8 cellular contexts compared by ENCODE assay signal in the genomic region with DNA sequence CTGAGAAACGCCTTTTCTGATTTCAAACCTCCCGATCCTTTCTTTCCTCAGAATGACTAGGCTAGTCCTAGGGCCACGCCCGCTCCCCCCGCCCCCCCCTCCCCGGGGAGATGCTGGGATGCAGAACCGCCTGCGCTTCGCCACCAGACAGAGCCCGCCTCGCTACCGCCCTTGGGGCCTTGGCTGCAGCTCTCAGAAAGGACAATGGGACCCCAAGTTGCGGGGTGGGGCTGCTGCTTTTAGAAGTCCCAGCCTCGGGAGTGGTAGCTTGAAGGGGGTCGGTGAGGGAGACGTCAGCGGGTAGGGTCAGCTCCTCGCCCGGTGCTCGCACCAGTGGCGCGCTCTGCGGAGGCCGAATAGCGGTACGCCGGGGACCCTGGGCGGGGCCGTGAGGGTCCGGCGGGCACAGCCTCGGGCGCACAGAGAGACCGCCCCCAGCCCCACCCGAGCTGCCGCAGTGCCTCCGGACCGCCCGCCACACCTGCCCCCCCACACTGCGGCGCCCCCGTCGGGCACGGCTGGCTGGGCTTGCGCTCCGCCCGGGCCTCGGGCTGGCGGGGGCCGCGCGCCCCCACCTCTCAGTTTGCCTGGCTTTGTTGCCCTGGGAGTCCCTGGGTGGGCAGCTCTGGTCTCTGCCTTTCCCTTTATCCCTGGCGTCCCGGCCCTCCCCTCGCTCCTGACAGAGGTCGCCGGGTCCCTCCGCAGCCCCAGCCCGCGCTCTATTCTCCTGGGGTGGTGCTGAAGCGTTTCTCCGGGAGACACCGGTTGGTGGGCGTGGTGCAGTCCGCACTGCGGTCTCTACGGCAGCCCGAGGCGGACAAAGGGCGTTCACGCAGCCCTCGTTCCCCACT. TPM values are rescaled to one million over a fixed set of nuclear protein-coding genes. Genes with fewer than 3 reads are reported as not detected.
DNase-seq lines count a peak whose midpoint lies in the region; ATAC-seq and TF ChIP-seq lines count a peak whose summit lies in the region.

No MANE protein-coding gene starts in this region.

- H3K27ac ChIP-seq in naive thymus-derived CD4-positive, alpha-beta T cell (ENCODE audit: low read depth, low read length): no peak overlapping the region
- no peak overlapping the region for H3K27ac ChIP-seq in CD8-positive, alpha-beta T cell (ENCODE audit: low read depth, low read length)

- ATAC-seq in WTC11 (peak; percentile 44), HG03469 (IDR thresholded peaks at IDR 0.05; ENCODE audit: unreplicated experiment) (no peak)
- no peak for ATAC-seq in naive thymus-derived CD4-positive, alpha-beta T cell
- ATAC-seq in CD8-positive, alpha-beta T cell: no peak

- peaks cover 7% of the 10 kb centered on the region for H3K4me1 Mint-ChIP-seq in activated naive CD4-positive, alpha-beta T cell treated with anti-CD3 and anti-CD28 coated beads for 36 hours (ENCODE audit: low read depth)
- H3K4me1 Mint-ChIP-seq in WTC11: peaks cover 42% of the 10 kb centered on the region
- H3K4me1 Mint-ChIP-seq in naive thymus-derived CD4-positive, alpha-beta T cell: peaks cover 3 to 16% (median 10%) of the 10 kb centered on the region in 7 donors
- H3K4me1 Mint-ChIP-seq in CD8-positive, alpha-beta T cell (ENCODE audit: low read depth): peaks cover 13% of the 10 kb centered on the region

- peak overlapping the region; percentile 93 for H3K4me3 ChIP-seq in foreskin fibroblast (ENCODE audit: low read depth in 1 of 2, low read length in 2 of 2)
- no peak overlapping the region for H3K4me3 ChIP-seq in naive thymus-derived CD4-positive, alpha-beta T cell (ENCODE audit: low read length)
- H3K4me3 ChIP-seq in CD8-positive, alpha-beta T cell (ENCODE audit: low read depth, low read length): no peak overlapping the region

- H3K27ac Mint-ChIP-seq in activated naive CD4-positive, alpha-beta T cell treated with anti-CD3 and anti-CD28 coated beads for 36 hours: no peak overlapping the region
- H3K27ac Mint-ChIP-seq in WTC11: peak overlapping the region; percentile 82
- H3K27ac Mint-ChIP-seq in naive thymus-derived CD4-positive, alpha-beta T cell: no peak overlapping the region
- H3K27ac Mint-ChIP-seq in CD8-positive, alpha-beta T cell: no peak overlapping the region

- no peaks in the 10 kb centered on the region for H3K36me3 ChIP-seq in naive thymus-derived CD4-positive, alpha-beta T cell (ENCODE audit: control insufficient read depth in 2 of 3, insufficient read depth in 3 of 3, low read length in 3 of 3)
- H3K36me3 ChIP-seq in CD8-positive, alpha-beta T cell (ENCODE audit: insufficient read depth, low read length): no peaks in the 10 kb centered on the region

- peak overlapping the region; percentile 59 for H3K4me3 Mint-ChIP-seq in activated naive CD4-positive, alpha-beta T cell treated with anti-CD3 and anti-CD28 coated beads for 36 hours
- peak overlapping the region; percentile 93 for H3K4me3 Mint-ChIP-seq in WTC11
- H3K4me3 Mint-ChIP-seq in naive thymus-derived CD4-positive, alpha-beta T cell: peak overlapping the region; percentile 13 to 70 (median 40)
- no peak overlapping the region for H3K4me3 Mint-ChIP-seq in CD8-positive, alpha-beta T cell

- TF ChIP-seq CTCF in WTC11 (IDR thresholded peaks at IDR 0.05) (no peak), foreskin fibroblast (IDR thresholded peaks at IDR 0.05; ENCODE audit: low read depth, low read length) (no peak)
- TF ChIP-seq CTCF in CD8-positive, alpha-beta T cell (IDR thresholded peaks at IDR 0.05): no peak

- no peaks in the 10 kb centered on the region for H3K36me3 Mint-ChIP-seq in activated naive CD4-positive, alpha-beta T cell treated with anti-CD3 and anti-CD28 coated beads for 36 hours (ENCODE audit: low read depth)
- no peaks in the 10 kb centered on the region for H3K36me3 Mint-ChIP-seq in WTC11
- H3K36me3 Mint-ChIP-seq in naive thymus-derived CD4-positive, alpha-beta T cell: no peaks in the 10 kb centered on the region
- no peaks in the 10 kb centered on the region for H3K36me3 Mint-ChIP-seq in CD8-positive, alpha-beta T cell

- H3K9me3 ChIP-seq in naive thymus-derived CD4-positive, alpha-beta T cell (ENCODE audit: control insufficient read depth in 2 of 3, low read length in 3 of 3): no peaks in the 10 kb centered on the region
- H3K9me3 ChIP-seq in CD8-positive, alpha-beta T cell (ENCODE audit: low read length): no peaks in the 10 kb centered on the region

- peak; percentile 13 for DNase-seq in activated naive CD4-positive, alpha-beta T cell treated with anti-CD3 and anti-CD28 coated beads for 36 hours
- DNase-seq in activated naive CD4-positive, alpha-beta T cell treated with anti-CD3 and anti-CD28 coated beads, Interleukin-2, amount 50 U/mL, for 16 hours: no peak
- DNase-seq in NCI-H1048 (lab: John Stamatoyannopoulos, UW) (peak; percentile 28), WTC11 (ENCODE audit: low spot score) (peak; percentile 85), foreskin fibroblast (peak; percentile 62 to 90)
- DNase-seq in naive thymus-derived CD4-positive, alpha-beta T cell: no peak
- DNase-seq in CD8-positive, alpha-beta T cell: no peak

- no peaks in the 10 kb centered on the region for H3K4me1 ChIP-seq in naive thymus-derived CD4-positive, alpha-beta T cell (ENCODE audit: control insufficient read depth in 2 of 2, insufficient read depth in 2 of 2, low read length in 2 of 2)
- peaks cover 4% of the 10 kb centered on the region for H3K4me1 ChIP-seq in CD8-positive, alpha-beta T cell (ENCODE audit: insufficient read depth, low read length)

- H3K27me3 Mint-ChIP-seq in activated naive CD4-positive, alpha-beta T cell treated with anti-CD3 and anti-CD28 coated beads for 36 hours (ENCODE audit: low read depth): peaks cover 52% of the 10 kb centered on the region
- no peaks in the 10 kb centered on the region for H3K27me3 Mint-ChIP-seq in WTC11 (ENCODE audit: low read depth)
- H3K27me3 Mint-ChIP-seq in naive thymus-derived CD4-positive, alpha-beta T cell: peaks cover 54 to 79% (median 62%) of the 10 kb centered on the region in 5 donors
- peaks cover 44% of the 10 kb centered on the region for H3K27me3 Mint-ChIP-seq in CD8-positive, alpha-beta T cell (ENCODE audit: low read depth)

- peaks cover 0 to 3% of the 10 kb centered on the region in 2 donors for H3K27me3 ChIP-seq in naive thymus-derived CD4-positive, alpha-beta T cell (ENCODE audit: control insufficient read depth in 2 of 2, insufficient read depth in 2 of 2, low read length in 2 of 2)
- H3K27me3 ChIP-seq in CD8-positive, alpha-beta T cell (ENCODE audit: insufficient read depth, low read length): peaks cover 3% of the 10 kb centered on the region

- H3K9me3 Mint-ChIP-seq in activated naive CD4-positive, alpha-beta T cell treated with anti-CD3 and anti-CD28 coated beads for 36 hours: no peaks in the 10 kb centered on the region
- H3K9me3 Mint-ChIP-seq in WTC11: peaks cover 8% of the 10 kb centered on the region
- H3K9me3 Mint-ChIP-seq in naive thymus-derived CD4-positive, alpha-beta T cell: no peaks in the 10 kb centered on the region
- no peaks in the 10 kb centered on the region for H3K9me3 Mint-ChIP-seq in CD8-positive, alpha-beta T cell

- intact Hi-C loops in activated naive CD4-positive, alpha-beta T cell treated with anti-CD3 and anti-CD28 coated beads for 36 hours (cut with micrococcal nuclease): no loop called here
- intact Hi-C loops in naive thymus-derived CD4-positive, alpha-beta T cell (cut with micrococcal nuclease): no loop called here
- intact Hi-C loops in CD8-positive, alpha-beta T cell (cut with DNase I, micrococcal nuclease): no loop called here

- POLR2A ChIA-PET in WTC11 (lab: Charles Lee): interaction anchor here (0.7 to 1.7 kb wide), 6 partner anchors 12 to 42 kb away, joined by 3 to 7 read pairs (median 4); no protein-coding TSS in a partner anchor
- POLR2A ChIA-PET in naive thymus-derived CD4-positive, alpha-beta T cell (lab: Charles Lee): no interaction called here
- POLR2A ChIA-PET in CD8-positive, alpha-beta T cell (lab: Charles Lee): no interaction called here

- CTCF ChIA-PET in activated naive CD4-positive, alpha-beta T cell treated with anti-CD3 and anti-CD28 coated beads for 36 hours (lab: Charles Lee): interaction anchor here (0.6 kb wide), 1 partner anchor 90 kb away, joined by 3 read pairs; no protein-coding TSS in a partner anchor
- CTCF ChIA-PET in WTC11 (lab: Charles Lee): interaction anchor here (1.1 to 1.2 kb wide), 2 partner anchors 153 to 325 kb away, joined by 3 to 7 read pairs; no protein-coding TSS in a partner anchor
- CTCF ChIA-PET in naive thymus-derived CD4-positive, alpha-beta T cell (lab: Charles Lee): no interaction called here
- CTCF ChIA-PET in CD8-positive, alpha-beta T cell (lab: Charles Lee): no interaction called here

TF ChIP-seq in WTC11, 78 proteins besides CTCF, POLR2A, EP300 and RAD21 (continues in another document):
- TF ChIP-seq, protein P1, sequence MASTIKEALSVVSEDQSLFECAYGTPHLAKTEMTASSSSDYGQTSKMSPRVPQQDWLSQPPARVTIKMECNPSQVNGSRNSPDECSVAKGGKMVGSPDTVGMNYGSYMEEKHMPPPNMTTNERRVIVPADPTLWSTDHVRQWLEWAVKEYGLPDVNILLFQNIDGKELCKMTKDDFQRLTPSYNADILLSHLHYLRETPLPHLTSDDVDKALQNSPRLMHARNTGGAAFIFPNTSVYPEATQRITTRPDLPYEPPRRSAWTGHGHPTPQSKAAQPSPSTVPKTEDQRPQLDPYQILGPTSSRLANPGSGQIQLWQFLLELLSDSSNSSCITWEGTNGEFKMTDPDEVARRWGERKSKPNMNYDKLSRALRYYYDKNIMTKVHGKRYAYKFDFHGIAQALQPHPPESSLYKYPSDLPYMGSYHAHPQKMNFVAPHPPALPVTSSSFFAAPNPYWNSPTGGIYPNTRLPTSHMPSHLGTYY (CRISPR knock-in tag; IDR thresholded peaks at IDR 0.05): no peak
- TF ChIP-seq ZNF219 (CRISPR knock-in tag; IDR thresholded peaks at IDR 0.05; ENCODE audit: borderline replicate concordance): 0 out of 2 replicates have a peak, but pooled peaks have one; percentile 28
- 0 out of 2 replicates have a peak, but pooled peaks have one; percentile 26 for TF ChIP-seq CREM (CRISPR knock-in tag; IDR thresholded peaks at IDR 0.05)
- TF ChIP-seq FOXK1 (CRISPR knock-in tag; IDR thresholded peaks at IDR 0.05): 0 out of 2 replicates have a peak, but pooled peaks have one; percentile 26
- TF ChIP-seq SP1 (CRISPR knock-in tag; conservative IDR thresholded peaks at IDR 0.05): peak; percentile 77

RNA-seq across cellular contexts. Expression of gene MAP1B, which starts 1.1 kb away (rescaled TPM):
- under 1 TPM; 0.14 to 0.32 TPM for total RNA-seq in activated naive CD4-positive, alpha-beta T cell treated with anti-CD3 and anti-CD28 coated beads for 36 hours
- total RNA-seq in WTC11 (2021): 65.4 to 95.0 TPM (median 65.7 TPM) in 3 replicates
- under 1 TPM in 1 of 5 experiments, not detected in 4; 0.10 TPM for total RNA-seq in naive thymus-derived CD4-positive, alpha-beta T cell
- under 1 TPM; 0.06 to 0.21 TPM for polyA plus RNA-seq in naive thymus-derived CD4-positive, alpha-beta T cell
- total RNA-seq in CD8-positive, alpha-beta T cell: under 1 TPM; 0.05 to 0.08 TPM

Comparison
In these comparisons a context has a peak if more than half of its experiments do, and no peak if none do; other contexts are left out.
1. DNase-seq: peak in activated naive CD4-positive, alpha-beta T cell treated with anti-CD3 and anti-CD28 coated beads for 36 hours (single experiment), NCI-H1048 (single experiment), WTC11 (single experiment) and foreskin fibroblast (2 of 2); none in activated naive CD4-positive, alpha-beta T cell treated with anti-CD3 and anti-CD28 coated beads, Interleukin-2, amount 50 U/mL, for 16 hours (single experiment), naive thymus-derived CD4-positive, alpha-beta T cell (0 of 9) and CD8-positive, alpha-beta T cell (0 of 7).
2. H3K4me3 ChIP-seq: peak in foreskin fibroblast (2 of 2); none in naive thymus-derived CD4-positive, alpha-beta T cell (single experiment) and CD8-positive, alpha-beta T cell (single experiment).
3. RNA of gene MAP1B, which starts 1.1 kb away (total RNA-seq): 65.4 to 95.0 TPM in WTC11; 0.14 to 0.32 TPM in activated naive CD4-positive, alpha-beta T cell treated with anti-CD3 and anti-CD28 coated beads for 36 hours, 0.05 to 0.08 TPM in CD8-positive, alpha-beta T cell and 0.10 TPM in naive thymus-derived CD4-positive, alpha-beta T cell; every median in the first group is over 10 times any median in the second.
4. CTCF ChIA-PET loops: an anchor here in activated naive CD4-positive, alpha-beta T cell treated with anti-CD3 and anti-CD28 coated beads for 36 hours (0.6 kb wide) and WTC11 (1.1 to 1.2 kb wide); none called in naive thymus-derived CD4-positive, alpha-beta T cell and CD8-positive, alpha-beta T cell.